8 cellular contexts compared by ENCODE assay signal in genomic region chr2:144382848-144383247, GRCh38.
DNase-seq lines count a peak whose midpoint lies in the region; ATAC-seq and TF ChIP-seq lines count a peak whose summit lies in the region.

No MANE protein-coding gene starts in this region.

- DNase-seq in GM12865 (ENCODE audit: low read depth) (peak; percentile 80), NCI-H1105 treated with DMSO at 0.1 percent for 48 hours (lab: John Stamatoyannopoulos, UW) (no peak), glutamatergic neuron (no peak), COLO829 (ENCODE audit: low spot score) (no peak)
- peak; percentile 41 for DNase-seq in central memory CD4-positive, alpha-beta T cell
- DNase-seq in stimulated activated CD8-positive, alpha-beta memory T cell treated with anti-CD3 and anti-CD28 coated beads, Interleukin-4, amount 100 ng/mL, for 48 hours = no peak

- TF ChIP-seq CTCF in GM12865 (IDR thresholded peaks at IDR 0.05; ENCODE audit: insufficient read depth, low read depth, low read length, missing control alignments) = no peak
- TF ChIP-seq CTCF in glutamatergic neuron (IDR thresholded peaks at IDR 0.05; ENCODE audit: partially characterized antibody, unreplicated experiment) = no peak

- no peak overlapping the region for H3K4me3 ChIP-seq in GM12865 (ENCODE audit: low read depth, low read length)

- no peak overlapping the region for H3K4me3 Mint-ChIP-seq in glutamatergic neuron (ENCODE audit: unreplicated experiment)

- H3K27me3 Mint-ChIP-seq in glutamatergic neuron (ENCODE audit: unreplicated experiment) = peaks cover 6% of the 10 kb centered on the region

- peaks cover 4% of the 10 kb centered on the region for H3K36me3 Mint-ChIP-seq in glutamatergic neuron (ENCODE audit: unreplicated experiment)

- peaks cover 11% of the 10 kb centered on the region for H3K9me3 Mint-ChIP-seq in glutamatergic neuron (ENCODE audit: unreplicated experiment)

- peaks cover 23% of the 10 kb centered on the region for H3K4me1 Mint-ChIP-seq in glutamatergic neuron (ENCODE audit: low read depth, unreplicated experiment)

- ATAC-seq in GM21367 (IDR thresholded peaks at IDR 0.05; ENCODE audit: unreplicated experiment) (peak; percentile 99), HG03565 (IDR thresholded peaks at IDR 0.05; ENCODE audit: unreplicated experiment) (peak; percentile 98)

- no peak overlapping the region for H3K27ac Mint-ChIP-seq in glutamatergic neuron (ENCODE audit: unreplicated experiment)

Comparison
In these comparisons a context has a peak if more than half of its experiments do, and no peak if none do; other contexts are left out.
1. DNase-seq: peak in GM12865 (single experiment) and central memory CD4-positive, alpha-beta T cell (single experiment); none in NCI-H1105 treated with DMSO at 0.1 percent for 48 hours (single experiment), stimulated activated CD8-positive, alpha-beta memory T cell treated with anti-CD3 and anti-CD28 coated beads, Interleukin-4, amount 100 ng/mL, for 48 hours (single experiment), glutamatergic neuron (single experiment) and COLO829 (single experiment).